7 cellular contexts compared by ENCODE assay signal in genomic region chr13:30572859-30573275, GRCh38. TPM values are rescaled to one million over a fixed set of nuclear protein-coding genes. Genes with fewer than 3 reads are reported as not detected.
DNase-seq lines count a peak whose midpoint lies in the region; ATAC-seq and TF ChIP-seq lines count a peak whose summit lies in the region.

No MANE protein-coding gene starts in this region.

- peaks cover 0 to 6% of the 10 kb centered on the region in 2 donors for H3K4me1 ChIP-seq in ascending aorta

- H3K36me3 ChIP-seq in ascending aorta, result no peaks in the 10 kb centered on the region

- intact Hi-C loops in ascending aorta (cut with DNase I), result loop anchor here (5.0 kb wide), 2 partner anchors 44 to 106 kb away; partner anchors contain the start of genes HMGB1 and USPL1

- H3K4me3 Mint-ChIP-seq in stimulated activated naive B cell treated with anti-CD40 and anti-IgM and Interleukin-4, amounts not matched to agents 10 μg/mL and 1 μg/mL and 100 μg/mL, for 72 hours, result peak overlapping the region; percentile 48 to 54

- H3K4me3 ChIP-seq in ascending aorta, result peak overlapping the region; percentile 46 to 48

- ATAC-seq in GM21515 (IDR thresholded peaks at IDR 0.05; ENCODE audit: unreplicated experiment), result peak; percentile 56
- peak; percentile 73 to 80 for ATAC-seq in stimulated activated naive B cell treated with anti-CD40 and anti-IgM and Interleukin-4, amounts not matched to agents 10 μg/mL and 1 μg/mL and 100 μg/mL, for 72 hours (replicated peaks)

- peaks cover 16 to 24% of the 10 kb centered on the region in 2 donors for H3K4me1 Mint-ChIP-seq in stimulated activated naive B cell treated with anti-CD40 and anti-IgM and Interleukin-4, amounts not matched to agents 10 μg/mL and 1 μg/mL and 100 μg/mL, for 72 hours

- no peaks in the 10 kb centered on the region for H3K27me3 Mint-ChIP-seq in stimulated activated naive B cell treated with anti-CD40 and anti-IgM and Interleukin-4, amounts not matched to agents 10 μg/mL and 1 μg/mL and 100 μg/mL, for 72 hours

- no peaks in the 10 kb centered on the region for H3K9me3 Mint-ChIP-seq in stimulated activated naive B cell treated with anti-CD40 and anti-IgM and Interleukin-4, amounts not matched to agents 10 μg/mL and 1 μg/mL and 100 μg/mL, for 72 hours

- peaks cover 0 to 3% of the 10 kb centered on the region in 2 donors for H3K36me3 Mint-ChIP-seq in stimulated activated naive B cell treated with anti-CD40 and anti-IgM and Interleukin-4, amounts not matched to agents 10 μg/mL and 1 μg/mL and 100 μg/mL, for 72 hours

- TF ChIP-seq CTCF in ascending aorta (IDR thresholded peaks at IDR 0.05), result peak in 1 of 3 experiments; percentile 43

- no peaks in the 10 kb centered on the region for H3K27me3 ChIP-seq in ascending aorta

- no peaks in the 10 kb centered on the region for H3K9me3 ChIP-seq in ascending aorta

- peak; percentile 47 for DNase-seq in GF-D8 (lab: John Stamatoyannopoulos, UW)
- DNase-seq in NAMALWA (ENCODE audit: low spot score), result peak; percentile 73
- DNase-seq in ascending aorta (ENCODE audit: low spot score in 2 of 2), result no peak
- DNase-seq in iPS-NIHi11 (ENCODE audit: low spot score), result peak; percentile 15
- no peak for DNase-seq in stimulated activated naive B cell treated with anti-CD40 and anti-IgM and Interleukin-4, amounts not matched to agents 10 μg/mL and 1 μg/mL and 100 μg/mL, for 72 hours
- DNase-seq in activated gamma-delta T cell (lab: John Stamatoyannopoulos, UW), result no peak

- H3K27ac ChIP-seq in ascending aorta, result peak overlapping the region in 1 of 2 donors; percentile 38

- peak overlapping the region; percentile 81 for H3K27ac Mint-ChIP-seq in stimulated activated naive B cell treated with anti-CD40 and anti-IgM and Interleukin-4, amounts not matched to agents 10 μg/mL and 1 μg/mL and 100 μg/mL, for 72 hours

RNA-seq across cellular contexts. Expression of gene USPL1, which starts 44.9 kb away (rescaled TPM):
- total RNA-seq in ascending aorta, result 4.0 TPM

Comparison
In these comparisons a context has a peak if more than half of its experiments do, and no peak if none do; other contexts are left out.
1. DNase-seq: peak in GF-D8 (single experiment), NAMALWA (single experiment) and iPS-NIHi11 (single experiment); none in ascending aorta (0 of 2), stimulated activated naive B cell treated with anti-CD40 and anti-IgM and Interleukin-4, amounts not matched to agents 10 μg/mL and 1 μg/mL and 100 μg/mL, for 72 hours (single experiment) and activated gamma-delta T cell (single experiment).